In genomic region chr19:39332293-39332692, GRCh38 we compare ENCODE assay signal across 24 cellular contexts. TPM values are rescaled to one million over a fixed set of nuclear protein-coding genes. Genes with fewer than 3 reads are reported as not detected.
DNase-seq lines count a peak whose midpoint lies in the region; ATAC-seq and TF ChIP-seq lines count a peak whose summit lies in the region.
"Had no signal": no experiment of that assay in that cellular context is flagged by ENCODE, and none has a peak within 500 bp of the region (broad histone marks: within the 10 kb centered on the region; RNA-seq: fewer than 3 reads in every experiment).

No MANE protein-coding gene starts in this region.

- H3K4me2 ChIP-seq in mammary epithelial cell (ENCODE audit: insufficient read depth, low read depth, low read length) = no peak overlapping the region
- H3K4me2 ChIP-seq: A549 had no signal

- no peak overlapping the region for H2AFZ ChIP-seq in mammary epithelial cell (ENCODE audit: low read depth, low read length)

- H3K79me2 ChIP-seq in mammary epithelial cell (ENCODE audit: insufficient read depth, low read length) = no peaks in the 10 kb centered on the region

- no TSS peak for BruUV-seq in mammary epithelial cell (replicated peaks; lab: Mats Ljungman, UMichigan)

- no peaks in the 10 kb centered on the region for H3K27me3 ChIP-seq in CD8-positive, alpha-beta memory T cell (ENCODE audit: insufficient read depth, low read length, poor library complexity, severe bottlenecking)
- H3K27me3 ChIP-seq in mammary epithelial cell (ENCODE audit: insufficient read depth, low read length) = no peaks in the 10 kb centered on the region

- no peaks in the 10 kb centered on the region for H4K20me1 ChIP-seq in mammary epithelial cell (ENCODE audit: insufficient read depth, low read length)

- no peaks in the 10 kb centered on the region for H3K9me3 ChIP-seq in CD8-positive, alpha-beta memory T cell (ENCODE audit: low read length)
- no peaks in the 10 kb centered on the region for H3K9me3 ChIP-seq in mammary epithelial cell (replicated peaks; ENCODE audit: insufficient read depth, low read length)
- H3K9me3 ChIP-seq: A549 had no signal

- H3K4me1 ChIP-seq in CD8-positive, alpha-beta memory T cell (ENCODE audit: insufficient read depth, low read length) = peaks cover 73% of the 10 kb centered on the region
- no peaks in the 10 kb centered on the region for H3K4me1 ChIP-seq in mammary epithelial cell (ENCODE audit: insufficient read depth, low read length)

- WGBS in mammary epithelial cell (ENCODE audit: low coverage, missing lambda C conversion rate) = 67% methylated on average over 4 of the region's 7 CpGs

- peak overlapping the region; percentile 99 for H3K27ac Mint-ChIP-seq in activated naive CD4-positive, alpha-beta T cell treated with anti-CD3 and anti-CD28 coated beads for 36 hours
- no peak overlapping the region for H3K27ac Mint-ChIP-seq in activated naive CD4-positive, alpha-beta T cell treated with anti-CD3 and anti-CD28 coated beads, Interleukin-2, amount 10 ng/mL, durations not matched to agents 7 days and 5 days
- peak overlapping the region in 3 of 8 donors; percentile 42 to 94 (median 63) for H3K27ac Mint-ChIP-seq in CD8-positive, alpha-beta memory T cell
- H3K27ac Mint-ChIP-seq in activated naive CD8-positive, alpha-beta T cell treated with anti-CD3 and anti-CD28 coated beads, Interleukin-2, amount 50 U/mL, for 24 hours = peak overlapping the region; percentile 68

- TF ChIP-seq CTCF in mammary epithelial cell (conservative IDR thresholded peaks at IDR 0.05 in 1 of 2, IDR thresholded peaks at IDR 0.05 in 1 of 2; ENCODE audit: extremely low read depth in 1 of 2, insufficient read depth in 1 of 2, low read depth in 1 of 2, low read length in 2 of 2) = no peak

- H3K36me3 ChIP-seq in CD8-positive, alpha-beta memory T cell (ENCODE audit: insufficient read depth, low read length) = peaks cover 23% of the 10 kb centered on the region
- H3K36me3 ChIP-seq in mammary epithelial cell (ENCODE audit: insufficient read depth, low read length) = no peaks in the 10 kb centered on the region

- in situ Hi-C loops in mammary epithelial cell (cut with MboI; ENCODE audit: low sequenced_read_pairs in 2 of 2) = loop anchor here in 1 of 2 donors (25.0 kb wide), 1 partner anchor 370 kb away; no protein-coding TSS in a partner anchor

- POLR2A ChIA-PET in CD8-positive, alpha-beta memory T cell (lab: Charles Lee) = no interaction called here

- peaks cover 29% of the 10 kb centered on the region for H3K36me3 Mint-ChIP-seq in activated naive CD4-positive, alpha-beta T cell treated with anti-CD3 and anti-CD28 coated beads for 36 hours (ENCODE audit: low read depth)
- H3K36me3 Mint-ChIP-seq in activated naive CD4-positive, alpha-beta T cell treated with anti-CD3 and anti-CD28 coated beads, Interleukin-2, amount 10 ng/mL, durations not matched to agents 7 days and 5 days = peaks cover 56% of the 10 kb centered on the region
- H3K36me3 Mint-ChIP-seq in CD8-positive, alpha-beta memory T cell = peaks cover 6 to 69% (median 16%) of the 10 kb centered on the region in 3 donors
- H3K36me3 Mint-ChIP-seq in activated naive CD8-positive, alpha-beta T cell treated with anti-CD3 and anti-CD28 coated beads, Interleukin-2, amount 50 U/mL, for 24 hours (ENCODE audit: low read depth) = peaks cover 21% of the 10 kb centered on the region

- H3K27ac ChIP-seq in CD8-positive, alpha-beta memory T cell (ENCODE audit: low read depth, low read length) = no peak overlapping the region
- no peak overlapping the region for H3K27ac ChIP-seq in mammary epithelial cell (ENCODE audit: insufficient read depth, low read depth, low read length)
- H3K27ac ChIP-seq: A549 had no signal

- H3K4me3 ChIP-seq in CD8-positive, alpha-beta memory T cell (ENCODE audit: low read length) = no peak overlapping the region
- H3K4me3 ChIP-seq in mammary epithelial cell (replicated peaks in 1 of 3; ENCODE audit: insufficient read depth in 1 of 3, low read depth in 2 of 3, low read length in 3 of 3) = no peak overlapping the region
- H3K4me3 ChIP-seq: A549 had no signal

- H3K4me3 Mint-ChIP-seq in activated naive CD4-positive, alpha-beta T cell treated with anti-CD3 and anti-CD28 coated beads for 36 hours = no peak overlapping the region
- H3K4me3 Mint-ChIP-seq in activated naive CD4-positive, alpha-beta T cell treated with anti-CD3 and anti-CD28 coated beads, Interleukin-2, amount 10 ng/mL, durations not matched to agents 7 days and 5 days = no peak overlapping the region
- H3K4me3 Mint-ChIP-seq in CD8-positive, alpha-beta memory T cell = peak overlapping the region; percentile 29 to 100 (median 63)
- no peak overlapping the region for H3K4me3 Mint-ChIP-seq in activated naive CD8-positive, alpha-beta T cell treated with anti-CD3 and anti-CD28 coated beads, Interleukin-2, amount 50 U/mL, for 24 hours
- H3K4me3 Mint-ChIP-seq: H9 had no signal

- no peaks in the 10 kb centered on the region for H3K9me3 Mint-ChIP-seq in activated naive CD4-positive, alpha-beta T cell treated with anti-CD3 and anti-CD28 coated beads for 36 hours
- no peaks in the 10 kb centered on the region for H3K9me3 Mint-ChIP-seq in activated naive CD4-positive, alpha-beta T cell treated with anti-CD3 and anti-CD28 coated beads, Interleukin-2, amount 10 ng/mL, durations not matched to agents 7 days and 5 days
- no peaks in the 10 kb centered on the region for H3K9me3 Mint-ChIP-seq in CD8-positive, alpha-beta memory T cell
- no peaks in the 10 kb centered on the region for H3K9me3 Mint-ChIP-seq in activated naive CD8-positive, alpha-beta T cell treated with anti-CD3 and anti-CD28 coated beads, Interleukin-2, amount 50 U/mL, for 24 hours
- H3K9me3 Mint-ChIP-seq: H9 had no signal

- dilution Hi-C loops in mammary epithelial cell (cut with HindIII; ENCODE audit: low sequenced_read_pairs) = no loop called here

- peaks cover 66% of the 10 kb centered on the region for H3K4me1 Mint-ChIP-seq in activated naive CD4-positive, alpha-beta T cell treated with anti-CD3 and anti-CD28 coated beads for 36 hours (ENCODE audit: low read depth)
- H3K4me1 Mint-ChIP-seq in activated naive CD4-positive, alpha-beta T cell treated with anti-CD3 and anti-CD28 coated beads, Interleukin-2, amount 10 ng/mL, durations not matched to agents 7 days and 5 days = peaks cover 73% of the 10 kb centered on the region
- H3K4me1 Mint-ChIP-seq in CD8-positive, alpha-beta memory T cell = peaks cover 48 to 87% (median 73%) of the 10 kb centered on the region in 3 donors
- peaks cover 61% of the 10 kb centered on the region for H3K4me1 Mint-ChIP-seq in activated naive CD8-positive, alpha-beta T cell treated with anti-CD3 and anti-CD28 coated beads, Interleukin-2, amount 50 U/mL, for 24 hours

- no peak for DNase-seq in activated naive CD4-positive, alpha-beta T cell treated with anti-CD3 and anti-CD28 coated beads for 36 hours
- DNase-seq in activated naive CD4-positive, alpha-beta T cell treated with anti-CD3 and anti-CD28 coated beads, Interleukin-2, amount 10 ng/mL, durations not matched to agents 7 days and 5 days = no peak
- no peak for DNase-seq in CD8-positive, alpha-beta memory T cell
- no peak for DNase-seq in activated naive CD8-positive, alpha-beta T cell treated with anti-CD3 and anti-CD28 coated beads, Interleukin-2, amount 50 U/mL, for 24 hours
- DNase-seq in mammary epithelial cell (no peak), dermis blood vessel endothelial cell (no peak)
- DNase-seq: COR-L47, DMS 273 treated with DMSO at 0.1 percent for 48 hours, DND-41, H9, NCI-H1417 treated with DMSO at 0.1 percent for 48 hours, NCI-H187 treated with DMSO at 0.1 percent for 48 hours, NCI-H2227 treated with DMSO at 0.1 percent for 48 hours, NCI-H510A treated with DMSO at 0.1 percent for 48 hours, NCI-H774, OCI-M1, RPMI8226, SHP77 treated with DMSO at 0.1 percent for 48 hours had no signal

- CTCF ChIA-PET in activated naive CD4-positive, alpha-beta T cell treated with anti-CD3 and anti-CD28 coated beads for 36 hours (lab: Charles Lee) = interaction anchor here (0.6 kb wide), 1 partner anchor 626 kb away, joined by 4 read pairs; no protein-coding TSS in a partner anchor
- CTCF ChIA-PET in activated naive CD4-positive, alpha-beta T cell treated with anti-CD3 and anti-CD28 coated beads, Interleukin-2, amount 10 ng/mL, durations not matched to agents 7 days and 5 days (lab: Charles Lee) = interaction anchor here (1.0 kb wide), 1 partner anchor 14 kb away, joined by 3 read pairs; no protein-coding TSS in a partner anchor
- CTCF ChIA-PET in CD8-positive, alpha-beta memory T cell (lab: Charles Lee) = interaction anchor here (0.6 to 2.3 kb wide), 2 partner anchors 210 to 222 kb away, joined by 3 to 5 read pairs; no protein-coding TSS in a partner anchor
- CTCF ChIA-PET in mammary epithelial cell (lab: Charles Lee; ENCODE audit: low non-redundant PET) = no interaction called here

- ATAC-seq in activated naive CD8-positive, alpha-beta T cell treated with anti-CD3 and anti-CD28 coated beads, Interleukin-2, amount 50 U/mL, for 24 hours = no peak
- ATAC-seq in GM18498 (IDR thresholded peaks at IDR 0.05; ENCODE audit: unreplicated experiment) = no peak
- ATAC-seq: A549 had no signal

- intact Hi-C loops in activated naive CD4-positive, alpha-beta T cell treated with anti-CD3 and anti-CD28 coated beads for 36 hours (cut with micrococcal nuclease) = no loop called here
- intact Hi-C loops in mammary epithelial cell (cut with micrococcal nuclease) = no loop called here

- no peak overlapping the region for H3K9ac ChIP-seq in mammary epithelial cell (ENCODE audit: insufficient read depth, low read length)

- H3K27me3 Mint-ChIP-seq in activated naive CD4-positive, alpha-beta T cell treated with anti-CD3 and anti-CD28 coated beads for 36 hours (ENCODE audit: low read depth) = no peaks in the 10 kb centered on the region
- H3K27me3 Mint-ChIP-seq in activated naive CD4-positive, alpha-beta T cell treated with anti-CD3 and anti-CD28 coated beads, Interleukin-2, amount 10 ng/mL, durations not matched to agents 7 days and 5 days = no peaks in the 10 kb centered on the region
- no peaks in the 10 kb centered on the region for H3K27me3 Mint-ChIP-seq in CD8-positive, alpha-beta memory T cell
- H3K27me3 Mint-ChIP-seq in activated naive CD8-positive, alpha-beta T cell treated with anti-CD3 and anti-CD28 coated beads, Interleukin-2, amount 50 U/mL, for 24 hours = no peaks in the 10 kb centered on the region

RNA-seq across cellular contexts. Expression of gene GMFG, which starts 3.5 kb away (rescaled TPM):
- 100 to 1,000 TPM; 331 to 332 TPM for total RNA-seq in activated naive CD4-positive, alpha-beta T cell treated with anti-CD3 and anti-CD28 coated beads for 36 hours
- total RNA-seq in CD8-positive, alpha-beta memory T cell = 100 to 1,000 TPM; 246 to 247 TPM
- polyA plus RNA-seq in CD8-positive, alpha-beta memory T cell = 1,052 TPM
- not detected for total RNA-seq in mammary epithelial cell
- 0.17 TPM for polyA plus RNA-seq in mammary epithelial cell
- polyA minus RNA-seq in mammary epithelial cell = not detected
- total RNA-seq in dermis blood vessel endothelial cell = 89.9 and 196 TPM in 2 replicates
- total RNA-seq: G401, H9, HT-29, MCF 10A had no signal

RNA-seq across cellular contexts. Expression of gene SAMD4B, which starts 9.9 kb away (rescaled TPM):
- 10 to 100 TPM; 33.0 to 35.8 TPM for total RNA-seq in activated naive CD4-positive, alpha-beta T cell treated with anti-CD3 and anti-CD28 coated beads for 36 hours
- 10 to 100 TPM; 54.3 to 55.6 TPM for total RNA-seq in CD8-positive, alpha-beta memory T cell
- 18.7 TPM for polyA plus RNA-seq in CD8-positive, alpha-beta memory T cell
- 10 to 100 TPM; 54.3 to 95.2 TPM for total RNA-seq in mammary epithelial cell
- polyA plus RNA-seq in mammary epithelial cell = 54.1 TPM
- 144 TPM for polyA minus RNA-seq in mammary epithelial cell
- total RNA-seq in dermis blood vessel endothelial cell = 32.2 and 55.7 TPM in 2 replicates

RNA-seq across cellular contexts. Expression of gene LRFN1, which starts 11.6 kb away (rescaled TPM):
- 1 to 10 TPM; 5.0 to 5.3 TPM for total RNA-seq in activated naive CD4-positive, alpha-beta T cell treated with anti-CD3 and anti-CD28 coated beads for 36 hours
- 1 to 10 TPM; 4.3 to 4.9 TPM for total RNA-seq in CD8-positive, alpha-beta memory T cell
- 6.7 TPM for polyA plus RNA-seq in CD8-positive, alpha-beta memory T cell
- 1 to 10 TPM in 1 of 2 donors, under 1 TPM in 1; 0.50 to 1.2 TPM for total RNA-seq in mammary epithelial cell
- 0.20 TPM for polyA plus RNA-seq in mammary epithelial cell
- polyA minus RNA-seq in mammary epithelial cell = not detected
- 0.51 and 0.84 TPM in 2 replicates for total RNA-seq in dermis blood vessel endothelial cell

RNA-seq across cellular contexts. Expression of gene IFNL1, which starts 36.1 kb away (rescaled TPM):
- total RNA-seq in activated naive CD4-positive, alpha-beta T cell treated with anti-CD3 and anti-CD28 coated beads for 36 hours = 1 to 10 TPM in 1 of 2 experiments, under 1 TPM in 1; 0.91 to 1.0 TPM
- total RNA-seq in CD8-positive, alpha-beta memory T cell = not detected
- 4.6 TPM for polyA plus RNA-seq in CD8-positive, alpha-beta memory T cell
- not detected for total RNA-seq in mammary epithelial cell
- polyA plus RNA-seq in mammary epithelial cell = not detected
- polyA minus RNA-seq in mammary epithelial cell = not detected
- not detected in 2 replicates for total RNA-seq in dermis blood vessel endothelial cell
- total RNA-seq: G401, H9, HT-29, MCF 10A had no signal
- polyA plus RNA-seq: A549, BJ had no signal

RNA-seq across cellular contexts. Expression of gene PAF1, which starts 58.6 kb away (rescaled TPM):
- 10 to 100 TPM; 31.9 to 34.9 TPM for total RNA-seq in activated naive CD4-positive, alpha-beta T cell treated with anti-CD3 and anti-CD28 coated beads for 36 hours
- 10 to 100 TPM; 44.6 to 46.9 TPM for total RNA-seq in CD8-positive, alpha-beta memory T cell
- 50.2 TPM for polyA plus RNA-seq in CD8-positive, alpha-beta memory T cell
- total RNA-seq in mammary epithelial cell (10 to 100 TPM; 25.5 to 45.8 TPM), dermis blood vessel endothelial cell (29.5 and 34.2 TPM in 2 replicates)
- 54.0 TPM for polyA plus RNA-seq in mammary epithelial cell
- 26.5 TPM for polyA minus RNA-seq in mammary epithelial cell

Comparison
In these comparisons a context has a peak if more than half of its experiments do, and no peak if none do; other contexts are left out.
1. H3K4me3 Mint-ChIP-seq: peak in CD8-positive, alpha-beta memory T cell (7 of 7); none in activated naive CD4-positive, alpha-beta T cell treated with anti-CD3 and anti-CD28 coated beads for 36 hours (single experiment), activated naive CD4-positive, alpha-beta T cell treated with anti-CD3 and anti-CD28 coated beads, Interleukin-2, amount 10 ng/mL, durations not matched to agents 7 days and 5 days (single experiment) and activated naive CD8-positive, alpha-beta T cell treated with anti-CD3 and anti-CD28 coated beads, Interleukin-2, amount 50 U/mL, for 24 hours (single experiment).
2. RNA of gene GMFG, which starts 3.5 kb away (total RNA-seq): 331 to 332 TPM in activated naive CD4-positive, alpha-beta T cell treated with anti-CD3 and anti-CD28 coated beads for 36 hours, 246 to 247 TPM in CD8-positive, alpha-beta memory T cell and 89.9 to 196 TPM in dermis blood vessel endothelial cell; not detected in mammary epithelial cell; every median in the first group is over 10 times any median in the second.